In genomic region chr3:87069963-87070362, GRCh38 we compare ENCODE assay signal across 18 cellular contexts.
"Had no signal": no experiment of that assay in that cellular context is flagged by ENCODE, and none has a peak within 500 bp of the region (broad histone marks: within the 10 kb centered on the region; RNA-seq: fewer than 3 reads in every experiment).

No MANE protein-coding gene starts in this region.

- H3K9me3 ChIP-seq: adrenal gland, body of pancreas, neutrophil, spleen, tibial nerve had no signal

- H3K27me3 ChIP-seq: adrenal gland, body of pancreas, spleen, tibial nerve had no signal

- ATAC-seq: activated CD8-positive, alpha-beta T cell treated with anti-CD3 and anti-CD28 coated beads for 36 hours; body of pancreas; effector memory CD8-positive, alpha-beta T cell; left cardiac atrium; naive thymus-derived CD8-positive, alpha-beta T cell; right cardiac atrium; stimulated activated memory B cell treated with anti-CD40 and anti-IgM and Interleukin-4, amounts not matched to agents 10 μg/mL and 1 μg/mL and 100 μg/mL, for 72 hours had no signal

- H3K27ac ChIP-seq: adrenal gland, body of pancreas, neutrophil, spleen, tibial nerve had no signal

- DNase-seq: activated CD4-positive, alpha-beta T cell treated with anti-CD3 and anti-CD28 coated beads for 1 hour; activated CD8-positive, alpha-beta T cell treated with anti-CD3 and anti-CD28 coated beads for 36 hours; activated naive CD4-positive, alpha-beta T cell treated with anti-CD3 and anti-CD28 coated beads, Interleukin-2, amount 10 ng/mL, durations not matched to agents 7 days and 5 days; adrenal gland; body of pancreas; central memory CD4-positive, alpha-beta T cell; cortex of kidney; effector memory CD8-positive, alpha-beta T cell; left cardiac atrium; naive thymus-derived CD8-positive, alpha-beta T cell; posterior cingulate gyrus; right cardiac atrium; spleen; stimulated activated CD4-positive, alpha-beta T cell treated with anti-CD3 and anti-CD28 coated beads, Interleukin-1b, Interleukin-23, amount 100 ng/mL, for 48 hours; SW 1271 had no signal

- H3K36me3 ChIP-seq: adrenal gland, neutrophil, spleen, tibial nerve had no signal

- H3K4me1 ChIP-seq: adrenal gland, body of pancreas, spleen had no signal

- H3K4me3 ChIP-seq: adrenal gland, body of pancreas, spleen, tibial nerve had no signal
